ENCODE assay signal across 8 cellular contexts in the genomic region with DNA sequence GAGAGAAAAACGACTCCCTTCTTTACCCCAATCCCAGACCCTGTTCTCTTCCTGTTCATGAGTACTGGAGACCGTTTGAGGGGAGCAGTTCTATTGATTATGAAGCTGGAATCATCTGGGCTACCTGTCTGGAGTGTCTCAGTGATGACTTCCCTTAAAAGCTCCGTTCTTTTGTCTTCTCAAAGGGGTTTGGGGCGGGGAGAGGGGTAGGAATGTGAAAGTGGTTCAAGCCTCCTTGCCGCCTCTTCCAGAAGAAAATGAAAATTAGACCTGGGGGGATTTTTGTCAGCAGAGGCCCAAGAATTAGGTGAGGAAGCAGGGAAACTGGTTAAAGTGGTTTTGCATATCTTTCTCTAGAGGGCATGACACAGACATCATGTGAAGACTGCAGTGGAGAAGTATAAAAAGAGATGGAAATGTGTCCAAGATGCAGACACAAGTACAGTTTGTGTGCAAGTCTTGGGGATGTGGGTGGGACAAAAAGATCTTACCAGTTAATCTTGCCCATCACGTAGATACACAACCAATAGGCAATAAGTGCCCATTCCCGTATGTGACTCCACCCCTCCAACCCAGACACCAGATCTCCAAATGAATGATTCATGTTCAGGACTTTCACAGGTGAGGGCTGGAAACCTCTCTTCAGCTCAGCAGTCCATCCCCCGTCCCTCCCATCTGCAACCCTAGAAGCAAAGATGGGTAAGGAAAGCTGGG. TPM values are rescaled to one million over a fixed set of nuclear protein-coding genes. Genes with fewer than 3 reads are reported as not detected.
DNase-seq lines count a peak whose midpoint lies in the region; ATAC-seq, FAIRE-seq and TF ChIP-seq lines count a peak whose summit lies in the region.

No MANE protein-coding gene starts in this region.

- BruUV-seq in K562 (replicated peaks; lab: Mats Ljungman, UMichigan) = no TSS peak

- H3K27ac ChIP-seq in K562 (ENCODE audit: extremely low read depth, low read depth, low read length) = no peak overlapping the region
- H3K27ac ChIP-seq in layer of hippocampus (ENCODE audit: low read depth, low read length) = peak overlapping the region; percentile 40
- H3K27ac ChIP-seq in tibial artery = peak overlapping the region; percentile 90 to 93

- H4K20me1 ChIP-seq in K562 (replicated peaks; ENCODE audit: control insufficient read depth, insufficient read depth, low read length) = no peaks in the 10 kb centered on the region

- peak overlapping the region; percentile 2; the same call in 1 of the 2 replicates for H3K4me3 ChIP-seq in K562
- peak overlapping the region; percentile 74 to 85 for H3K4me3 ChIP-seq in tibial artery

- CTCF ChIA-PET in K562 (lab: Yijun Ruan, JAX; ENCODE audit: low intra/inter-chr PET ratio) = no interaction called here

- H3K9ac ChIP-seq in K562 (ENCODE audit: insufficient read depth in 1 of 2, low read depth in 2 of 2, low read length in 2 of 2) = peak overlapping the region; percentile 24 to 53; a peak in 3 of 4 replicates

- intact Hi-C loops in K562 (cut with micrococcal nuclease) = no loop called here
- intact Hi-C loops in tibial artery (cut with DNase I; ENCODE audit: low total_unique reads) = no loop called here

- POLR2A ChIA-PET in K562 (lab: Yijun Ruan, JAX) = interaction anchor here (0.6 to 2.7 kb wide), 5 partner anchors 8 to 250 kb away, joined by 3 to 24 read pairs (median 3); a partner anchor contains a TSS

- no peaks in the 10 kb centered on the region for H3K9me1 ChIP-seq in K562 (ENCODE audit: control insufficient read depth, insufficient read depth, low read length)

- no peak for ATAC-seq in K562
- ATAC-seq in GM18873 (IDR thresholded peaks at IDR 0.05; ENCODE audit: low FRiP score, unreplicated experiment) = no peak
- ATAC-seq in GM18502 (IDR thresholded peaks at IDR 0.05; ENCODE audit: poor library complexity, unreplicated experiment) = no peak

- peak; percentile 49 for FAIRE-seq in K562 (lab: Jason Lieb, UNC)

- TF ChIP-seq RAD21 in K562 (CRISPR knock-in tag; conservative IDR thresholded peaks at IDR 0.05 in 1 of 2, IDR thresholded peaks at IDR 0.05 in 1 of 2) = no peak

- TF ChIP-seq CTCF in K562 (IDR thresholded peaks at IDR 0.05 in 2 of 3, conservative IDR thresholded peaks at IDR 0.05 in 1 of 3; ENCODE audit: insufficient read depth in 2 of 3, low read depth in 1 of 3, low read length in 3 of 3) = no peak
- TF ChIP-seq CTCF in tibial artery (IDR thresholded peaks at IDR 0.05) = no peak

- peaks cover 23 to 39% of the 10 kb centered on the region in 2 experiments for H3K4me1 ChIP-seq in K562 (replicated peaks in 1 of 2; ENCODE audit: control insufficient read depth in 2 of 2, insufficient read depth in 2 of 2, low read length in 2 of 2)
- H3K4me1 ChIP-seq in tibial artery = peaks cover 0 to 42% (median 31%) of the 10 kb centered on the region in 4 donors

- TF ChIP-seq EP300 in K562 (IDR thresholded peaks at IDR 0.05; ENCODE audit: low read length) = no peak

- no peaks in the 10 kb centered on the region for H3K36me3 ChIP-seq in K562 (ENCODE audit: control insufficient read depth, insufficient read depth, low read length)
- peaks cover 0 to 20% (median 12%) of the 10 kb centered on the region in 3 donors for H3K36me3 ChIP-seq in tibial artery

- in situ Hi-C loops in K562 (cut with MboI) = no loop called here

- TF ChIP-seq POLR2A in K562 (conservative IDR thresholded peaks at IDR 0.05) = no peak

- no peaks in the 10 kb centered on the region for H3K79me2 ChIP-seq in K562 (ENCODE audit: control insufficient read depth, insufficient read depth, low read length)

- peak overlapping the region; percentile 75 for H2AFZ ChIP-seq in K562 (ENCODE audit: low read depth, low read length)

- peak overlapping the region; percentile 68 for H3K4me2 ChIP-seq in K562 (ENCODE audit: insufficient read depth, low read length)

- H3K27me3 ChIP-seq in K562 (ENCODE audit: control insufficient read depth in 2 of 2, insufficient read depth in 2 of 2, low read length in 2 of 2) (no peaks in the 10 kb centered on the region), layer of hippocampus (ENCODE audit: control insufficient read depth, insufficient read depth, low read length) (no peaks in the 10 kb centered on the region), tibial artery (no peaks in the 10 kb centered on the region)

- DNase-seq in GM03348 (ENCODE audit: low spot score) (peak; percentile 30), NCI-H2107 (lab: John Stamatoyannopoulos, UW) (peak; percentile 18), K562 (ENCODE audit: extremely low read depth in 1 of 4, low spot score in 3 of 4) (no peak), tibial artery (no peak), NCI-H1930 (lab: John Stamatoyannopoulos, UW) (no peak)

- H3K9me3 ChIP-seq in K562 (replicated peaks; ENCODE audit: control insufficient read depth, insufficient read depth, low read depth, low read length) (no peaks in the 10 kb centered on the region), tibial artery (no peaks in the 10 kb centered on the region)

- 19% methylated on average over 8 of the region's 8 CpGs for WGBS in K562 (ENCODE audit: insufficient coverage, low coverage, missing lambda C conversion rate)

RNA-seq across cellular contexts. Expression of a gene that starts 0.5 kb away (rescaled TPM):
- 9.3 and 16.8 TPM in 2 replicates for total RNA-seq in K562 (2011; cell fraction: chromatin; rRNA removed; ENCODE audit: low replicate concordance)
- 6.4 and 6.7 TPM in 2 replicates for total RNA-seq in K562 (2011; cell fraction: nucleolus; rRNA removed)
- total RNA-seq in K562 (2011; cell fraction: nucleoplasm; rRNA removed) = 7.7 and 8.3 TPM in 2 replicates
- total RNA-seq in K562 (2014; rRNA removed) (0.09 and 0.53 TPM in 2 replicates), K562 (2014; rRNA removed; fragmentation: Illumina TruSeq; extraction: Trizol) (0.38 and 0.51 TPM in 2 replicates), K562 (2015; rRNA removed; fragmentation: Illumina TruSeq; extraction: Trizol) (0.38 and 0.40 TPM in 2 replicates), K562 (2021) (0.56 and 1.3 TPM in 2 replicates)
- polyA plus RNA-seq in K562 (2011; rRNA removed) (1.6 and 1.8 TPM in 2 replicates), K562 (2014; fragmentation: Illumina TruSeq; extraction: Trizol) (0.73 and 0.76 TPM in 2 replicates), K562 (2014; fragmentation: Nextera tagmentation; extraction: Ambion mirVana) (under 1 TPM; 0.34 to 0.45 TPM), K562 (2014; rRNA removed) (0.60 and 1.0 TPM in 2 replicates)
- 1.3 and 2.3 TPM in 2 replicates for polyA plus RNA-seq in K562 (2011; cell fraction: cytosol; rRNA removed)
- 12.2 and 13.9 TPM in 2 replicates for polyA plus RNA-seq in K562 (2011; cell fraction: nucleus; rRNA removed)
- 0.74 and 1.2 TPM in 2 replicates for polyA plus RNA-seq in K562 (2012)
- polyA minus RNA-seq in K562 (2011; rRNA and poly(A)+ RNA removed) = 0.96 and 1.8 TPM in 2 replicates
- polyA minus RNA-seq in K562 (2011; cell fraction: cytosol; rRNA and poly(A)+ RNA removed) = 1.1 TPM in 1 of 2 replicates, not detected in the other
- 3.4 and 3.6 TPM in 2 replicates for polyA minus RNA-seq in K562 (2011; cell fraction: nucleus; rRNA and poly(A)+ RNA removed)

RNA-seq across cellular contexts. Expression of a gene that starts 9.5 kb away (rescaled TPM):
- total RNA-seq in K562 (2011; cell fraction: chromatin; rRNA removed; ENCODE audit: low replicate concordance) = 36.8 and 50.0 TPM in 2 replicates
- 22.8 and 30.1 TPM in 2 replicates for total RNA-seq in K562 (2011; cell fraction: nucleolus; rRNA removed)
- total RNA-seq in K562 (2011; cell fraction: nucleoplasm; rRNA removed) = 21.9 and 22.2 TPM in 2 replicates
- 11.0 and 13.0 TPM in 2 replicates for total RNA-seq in K562 (2014; rRNA removed)
- total RNA-seq in K562 (2014; rRNA removed; fragmentation: Illumina TruSeq; extraction: Trizol) = 28.2 and 28.4 TPM in 2 replicates
- 30.0 and 31.3 TPM in 2 replicates for total RNA-seq in K562 (2015; rRNA removed; fragmentation: Illumina TruSeq; extraction: Trizol)
- total RNA-seq in K562 (2021) = 78.5 and 87.1 TPM in 2 replicates
- 18.1 and 33.3 TPM in 2 replicates for polyA plus RNA-seq in K562 (2011; rRNA removed)
- 20.3 and 35.8 TPM in 2 replicates for polyA plus RNA-seq in K562 (2011; cell fraction: cytosol; rRNA removed)
- 21.9 and 25.6 TPM in 2 replicates for polyA plus RNA-seq in K562 (2011; cell fraction: nucleus; rRNA removed)
- polyA plus RNA-seq in K562 (2012) = 62.3 and 73.0 TPM in 2 replicates
- polyA plus RNA-seq in K562 (2014; fragmentation: Illumina TruSeq; extraction: Trizol) = 88.0 and 101 TPM in 2 replicates
- 1 to 10 TPM; 3.0 to 8.3 TPM for polyA plus RNA-seq in K562 (2014; fragmentation: Nextera tagmentation; extraction: Ambion mirVana)
- polyA plus RNA-seq in K562 (2014; rRNA removed) = 22.8 and 26.1 TPM in 2 replicates
- 25.2 and 30.7 TPM in 2 replicates for polyA minus RNA-seq in K562 (2011; rRNA and poly(A)+ RNA removed)
- polyA minus RNA-seq in K562 (2011; cell fraction: cytosol; rRNA and poly(A)+ RNA removed) = 22.9 and 35.8 TPM in 2 replicates
- 15.2 and 21.9 TPM in 2 replicates for polyA minus RNA-seq in K562 (2011; cell fraction: nucleus; rRNA and poly(A)+ RNA removed)

RNA-seq across cellular contexts. Expression of a gene that starts 19.5 kb away (rescaled TPM):
- total RNA-seq in K562 (2011; cell fraction: chromatin; rRNA removed; ENCODE audit: low replicate concordance) = 0.56 and 0.58 TPM in 2 replicates
- total RNA-seq in K562 (2011; cell fraction: nucleolus; rRNA removed) = 0.33 and 0.53 TPM in 2 replicates
- 0.46 and 0.51 TPM in 2 replicates for total RNA-seq in K562 (2011; cell fraction: nucleoplasm; rRNA removed)
- total RNA-seq in K562 (2014; rRNA removed) (0.08 and 0.09 TPM in 2 replicates), K562 (2014; rRNA removed; fragmentation: Illumina TruSeq; extraction: Trizol) (0.06 and 0.11 TPM in 2 replicates), K562 (2015; rRNA removed; fragmentation: Illumina TruSeq; extraction: Trizol) (0.04 and 0.07 TPM in 2 replicates), K562 (2021) (0.20 and 0.22 TPM in 2 replicates)
- polyA plus RNA-seq in K562 (2011; rRNA removed) (0.12 and 0.14 TPM in 2 replicates), K562 (2014; fragmentation: Illumina TruSeq; extraction: Trizol) (0.10 and 0.30 TPM in 2 replicates), K562 (2014; fragmentation: Nextera tagmentation; extraction: Ambion mirVana) (under 1 TPM in 1 of 2 experiments, not detected in 1; 0.10 TPM), K562 (2014; rRNA removed) (0.16 and 0.20 TPM in 2 replicates)
- polyA plus RNA-seq in K562 (2011; cell fraction: cytosol; rRNA removed) = 0.12 and 0.25 TPM in 2 replicates
- 0.31 TPM in 2 replicates for polyA plus RNA-seq in K562 (2011; cell fraction: nucleus; rRNA removed)
- polyA plus RNA-seq in K562 (2012) = 0.18 and 0.30 TPM in 2 replicates
- 0.07 and 0.15 TPM in 2 replicates for polyA minus RNA-seq in K562 (2011; rRNA and poly(A)+ RNA removed)
- not detected in 2 replicates for polyA minus RNA-seq in K562 (2011; cell fraction: cytosol; rRNA and poly(A)+ RNA removed)
- 0.11 and 0.13 TPM in 2 replicates for polyA minus RNA-seq in K562 (2011; cell fraction: nucleus; rRNA and poly(A)+ RNA removed)

RNA-seq across cellular contexts. Expression of a gene that starts 37.8 kb away (rescaled TPM):
- total RNA-seq in K562 (2011; cell fraction: chromatin; rRNA removed; ENCODE audit: low replicate concordance) = 0.72 and 1.8 TPM in 2 replicates
- total RNA-seq in K562 (2011; cell fraction: nucleolus; rRNA removed) = 1.3 and 1.7 TPM in 2 replicates
- total RNA-seq in K562 (2011; cell fraction: nucleoplasm; rRNA removed) = 2.4 and 2.7 TPM in 2 replicates
- total RNA-seq in K562 (2014; rRNA removed) (0.18 and 0.53 TPM in 2 replicates), K562 (2014; rRNA removed; fragmentation: Illumina TruSeq; extraction: Trizol) (0.58 and 1.4 TPM in 2 replicates), K562 (2015; rRNA removed; fragmentation: Illumina TruSeq; extraction: Trizol) (0.19 and 0.40 TPM in 2 replicates), K562 (2021) (0.76 and 0.82 TPM in 2 replicates)
- polyA plus RNA-seq in K562 (2011; rRNA removed) (0.28 and 0.42 TPM in 2 replicates), K562 (2014; fragmentation: Illumina TruSeq; extraction: Trizol) (0.18 TPM in 1 of 2 replicates, not detected in the other), K562 (2014; fragmentation: Nextera tagmentation; extraction: Ambion mirVana) (not detected), K562 (2014; rRNA removed) (0.43 and 1.2 TPM in 2 replicates)
- polyA plus RNA-seq in K562 (2011; cell fraction: cytosol; rRNA removed) = 0.24 and 0.46 TPM in 2 replicates
- 1.7 and 2.6 TPM in 2 replicates for polyA plus RNA-seq in K562 (2011; cell fraction: nucleus; rRNA removed)
- 0.14 and 0.24 TPM in 2 replicates for polyA plus RNA-seq in K562 (2012)
- polyA minus RNA-seq in K562 (2011; rRNA and poly(A)+ RNA removed) = 0.21 TPM in 1 of 2 replicates, not detected in the other
- not detected in 2 replicates for polyA minus RNA-seq in K562 (2011; cell fraction: cytosol; rRNA and poly(A)+ RNA removed)
- polyA minus RNA-seq in K562 (2011; cell fraction: nucleus; rRNA and poly(A)+ RNA removed) = 0.67 and 1.4 TPM in 2 replicates

Comparison
In these comparisons a context has a peak if more than half of its experiments do, and no peak if none do; other contexts are left out.
1. DNase-seq: peak in GM03348 (single experiment) and NCI-H2107 (single experiment); none in K562 (0 of 4), tibial artery (0 of 2) and NCI-H1930 (0 of 2).